In the genomic region with DNA sequence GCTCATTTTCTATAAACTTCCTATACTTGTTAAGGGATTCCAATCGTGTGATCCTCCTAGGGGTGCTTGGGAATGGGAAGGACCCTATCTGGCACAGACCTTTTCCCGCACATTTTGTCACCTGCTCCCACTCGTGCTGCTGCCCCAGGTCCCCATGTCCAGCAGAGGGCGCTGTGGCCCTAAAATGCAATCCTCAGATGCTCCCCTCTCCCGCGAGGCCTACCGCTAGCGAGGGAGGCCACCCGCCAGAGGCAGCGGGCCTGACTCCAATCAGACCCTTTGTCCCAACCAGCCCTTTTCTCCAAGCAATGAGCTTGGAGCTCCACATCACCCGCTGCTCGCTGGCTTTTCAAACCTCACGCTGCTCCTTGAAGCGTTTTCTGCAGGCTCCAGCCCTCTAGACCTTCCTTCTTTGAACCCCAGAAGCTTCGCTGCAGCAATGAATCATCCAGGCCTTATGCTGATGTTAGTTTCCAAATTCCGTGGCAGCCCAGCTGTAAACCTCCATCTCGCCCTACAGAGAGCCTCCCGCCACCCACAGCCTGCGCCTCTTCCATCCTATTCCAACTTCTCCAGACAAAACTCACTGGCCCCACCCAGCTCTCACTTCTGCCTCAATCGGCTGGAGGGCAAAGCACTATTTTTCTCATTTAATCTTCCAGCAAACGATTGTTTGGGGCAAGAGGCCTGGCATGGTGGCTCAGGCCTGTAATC, we compare ENCODE assay signal across 1 cellular context.
TF ChIP-seq lines count a peak whose summit lies in the region.

No MANE protein-coding gene starts in this region.

TF ChIP-seq in K562, 482 proteins besides CTCF, POLR2A, EP300 and RAD21 (continues in another document):
- no peak for TF ChIP-seq GATAD2B (IDR thresholded peaks at IDR 0.05; ENCODE audit: borderline replicate concordance)
- TF ChIP-seq, protein P1, sequence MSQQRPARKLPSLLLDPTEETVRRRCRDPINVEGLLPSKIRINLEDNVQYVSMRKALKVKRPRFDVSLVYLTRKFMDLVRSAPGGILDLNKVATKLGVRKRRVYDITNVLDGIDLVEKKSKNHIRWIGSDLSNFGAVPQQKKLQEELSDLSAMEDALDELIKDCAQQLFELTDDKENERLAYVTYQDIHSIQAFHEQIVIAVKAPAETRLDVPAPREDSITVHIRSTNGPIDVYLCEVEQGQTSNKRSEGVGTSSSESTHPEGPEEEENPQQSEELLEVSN (IDR thresholded peaks at IDR 0.05; ENCODE audit: borderline replicate concordance in 1 of 2, extremely low read depth in 1 of 2, insufficient read depth in 1 of 2, insufficient read length in 1 of 2, low read depth in 1 of 2, low read length in 1 of 2, poor library complexity in 1 of 2, severe bottlenecking in 1 of 2), result peak; percentile 66 to 88
- TF ChIP-seq, protein P2, sequence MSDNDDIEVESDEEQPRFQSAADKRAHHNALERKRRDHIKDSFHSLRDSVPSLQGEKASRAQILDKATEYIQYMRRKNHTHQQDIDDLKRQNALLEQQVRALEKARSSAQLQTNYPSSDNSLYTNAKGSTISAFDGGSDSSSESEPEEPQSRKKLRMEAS (CRISPR knock-in tag; IDR thresholded peaks at IDR 0.05), result peak; percentile 82
- peak; percentile 36 for TF ChIP-seq NEUROD1 (IDR thresholded peaks at IDR 0.05; ENCODE audit: borderline replicate concordance, low read depth, low read length, partially characterized antibody)
- TF ChIP-seq CTBP1 (IDR thresholded peaks at IDR 0.05; ENCODE audit: borderline replicate concordance), result peak; percentile 47; the same call in 1 of the 2 replicates
- no peak for TF ChIP-seq RBM17 (IDR thresholded peaks at IDR 0.05; ENCODE audit: borderline replicate concordance, low read depth, low read length)
- TF ChIP-seq CC2D1A (IDR thresholded peaks at IDR 0.05), result peak; percentile 89
- no peak for TF ChIP-seq ZBTB26 (CRISPR knock-in tag; IDR thresholded peaks at IDR 0.05)
- peak; percentile 37; the same call in 1 of the 2 replicates for TF ChIP-seq ATF7 (IDR thresholded peaks at IDR 0.05)
- TF ChIP-seq CBX1 (IDR thresholded peaks at IDR 0.05; ENCODE audit: low read depth), result no peak
- no peak for TF ChIP-seq NBN (IDR thresholded peaks at IDR 0.05; ENCODE audit: low read depth)
- TF ChIP-seq CXXC5 (CRISPR knock-in tag; IDR thresholded peaks at IDR 0.05), result peak; percentile 42; the same call in 1 of the 2 replicates
- no peak for TF ChIP-seq TCF7 (IDR thresholded peaks at IDR 0.05; ENCODE audit: borderline replicate concordance)
- TF ChIP-seq ILK (tag; IDR thresholded peaks at IDR 0.05; ENCODE audit: borderline replicate concordance, low read depth), result no peak
- peak; percentile 71 for TF ChIP-seq ZFP36 (IDR thresholded peaks at IDR 0.05; ENCODE audit: low read depth, low read length, partially characterized antibody)
- peak; percentile 95; the same call in 1 of the 2 replicates for TF ChIP-seq RB1 (IDR thresholded peaks at IDR 0.05; ENCODE audit: low read depth)
- 0 out of 2 replicates have a peak, but pooled peaks have one; percentile 15 for TF ChIP-seq KLF16 (IDR thresholded peaks at IDR 0.05)
- TF ChIP-seq ZNF668 (CRISPR knock-in tag; IDR thresholded peaks at IDR 0.05), result no peak
- peak; percentile 49 for TF ChIP-seq CHD2 (IDR thresholded peaks at IDR 0.05; ENCODE audit: low read depth, low read length)
- TF ChIP-seq, protein P3, sequence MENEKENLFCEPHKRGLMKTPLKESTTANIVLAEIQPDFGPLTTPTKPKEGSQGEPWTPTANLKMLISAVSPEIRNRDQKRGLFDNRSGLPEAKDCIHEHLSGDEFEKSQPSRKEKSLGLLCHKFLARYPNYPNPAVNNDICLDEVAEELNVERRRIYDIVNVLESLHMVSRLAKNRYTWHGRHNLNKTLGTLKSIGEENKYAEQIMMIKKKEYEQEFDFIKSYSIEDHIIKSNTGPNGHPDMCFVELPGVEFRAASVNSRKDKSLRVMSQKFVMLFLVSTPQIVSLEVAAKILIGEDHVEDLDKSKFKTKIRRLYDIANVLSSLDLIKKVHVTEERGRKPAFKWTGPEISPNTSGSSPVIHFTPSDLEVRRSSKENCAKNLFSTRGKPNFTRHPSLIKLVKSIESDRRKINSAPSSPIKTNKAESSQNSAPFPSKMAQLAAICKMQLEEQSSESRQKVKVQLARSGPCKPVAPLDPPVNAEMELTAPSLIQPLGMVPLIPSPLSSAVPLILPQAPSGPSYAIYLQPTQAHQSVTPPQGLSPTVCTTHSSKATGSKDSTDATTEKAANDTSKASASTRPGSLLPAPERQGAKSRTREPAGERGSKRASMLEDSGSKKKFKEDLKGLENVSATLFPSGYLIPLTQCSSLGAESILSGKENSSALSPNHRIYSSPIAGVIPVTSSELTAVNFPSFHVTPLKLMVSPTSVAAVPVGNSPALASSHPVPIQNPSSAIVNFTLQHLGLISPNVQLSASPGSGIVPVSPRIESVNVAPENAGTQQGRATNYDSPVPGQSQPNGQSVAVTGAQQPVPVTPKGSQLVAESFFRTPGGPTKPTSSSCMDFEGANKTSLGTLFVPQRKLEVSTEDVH (IDR thresholded peaks at IDR 0.05; ENCODE audit: low read depth, partially characterized antibody), result no peak
- TF ChIP-seq, protein P4, sequence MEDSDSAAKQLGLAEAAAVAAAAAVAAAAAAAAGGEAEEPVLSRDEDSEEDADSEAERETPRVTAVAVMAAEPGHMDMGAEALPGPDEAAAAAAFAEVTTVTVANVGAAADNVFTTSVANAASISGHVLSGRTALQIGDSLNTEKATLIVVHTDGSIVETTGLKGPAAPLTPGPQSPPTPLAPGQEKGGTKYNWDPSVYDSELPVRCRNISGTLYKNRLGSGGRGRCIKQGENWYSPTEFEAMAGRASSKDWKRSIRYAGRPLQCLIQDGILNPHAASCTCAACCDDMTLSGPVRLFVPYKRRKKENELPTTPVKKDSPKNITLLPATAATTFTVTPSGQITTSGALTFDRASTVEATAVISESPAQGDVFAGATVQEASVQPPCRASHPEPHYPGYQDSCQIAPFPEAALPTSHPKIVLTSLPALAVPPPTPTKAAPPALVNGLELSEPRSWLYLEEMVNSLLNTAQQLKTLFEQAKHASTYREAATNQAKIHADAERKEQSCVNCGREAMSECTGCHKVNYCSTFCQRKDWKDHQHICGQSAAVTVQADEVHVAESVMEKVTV (CRISPR knock-in tag; IDR thresholded peaks at IDR 0.05), result peak; percentile 93
- no peak for TF ChIP-seq JUND (IDR thresholded peaks at IDR 0.05; ENCODE audit: borderline replicate concordance, low read depth, low read length)
- peak; percentile 41; the same call in 1 of the 3 replicates for TF ChIP-seq JUND (tag; IDR thresholded peaks at IDR 0.05; ENCODE audit: borderline replicate concordance, low read depth, low read length)
- peak; percentile 16 for TF ChIP-seq TBP (optimal IDR thresholded peaks at IDR 0.05; ENCODE audit: low read depth, low read length)
- no peak for TF ChIP-seq KAT8 (IDR thresholded peaks at IDR 0.05; ENCODE audit: low read depth)
- TF ChIP-seq, protein P5, sequence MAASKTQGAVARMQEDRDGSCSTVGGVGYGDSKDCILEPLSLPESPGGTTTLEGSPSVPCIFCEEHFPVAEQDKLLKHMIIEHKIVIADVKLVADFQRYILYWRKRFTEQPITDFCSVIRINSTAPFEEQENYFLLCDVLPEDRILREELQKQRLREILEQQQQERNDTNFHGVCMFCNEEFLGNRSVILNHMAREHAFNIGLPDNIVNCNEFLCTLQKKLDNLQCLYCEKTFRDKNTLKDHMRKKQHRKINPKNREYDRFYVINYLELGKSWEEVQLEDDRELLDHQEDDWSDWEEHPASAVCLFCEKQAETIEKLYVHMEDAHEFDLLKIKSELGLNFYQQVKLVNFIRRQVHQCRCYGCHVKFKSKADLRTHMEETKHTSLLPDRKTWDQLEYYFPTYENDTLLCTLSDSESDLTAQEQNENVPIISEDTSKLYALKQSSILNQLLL (CRISPR knock-in tag; IDR thresholded peaks at IDR 0.05; ENCODE audit: borderline replicate concordance), result no peak
- peak; percentile 68; the same call in 1 of the 2 replicates for TF ChIP-seq MYC (IDR thresholded peaks at IDR 0.05; ENCODE audit: low read depth, low read length)
- no peak for TF ChIP-seq MYC (CRISPR knock-in tag; IDR thresholded peaks at IDR 0.05; ENCODE audit: borderline replicate concordance, low read depth)
- TF ChIP-seq ATF1 (CRISPR knock-in tag; IDR thresholded peaks at IDR 0.05), result no peak
- TF ChIP-seq ATF1 (tag; IDR thresholded peaks at IDR 0.05), result 0 out of 2 replicates have a peak, but pooled peaks have one; percentile 18
- peak; percentile 44; the same call in 1 of the 2 replicates for TF ChIP-seq XRCC5 (IDR thresholded peaks at IDR 0.05; ENCODE audit: low read depth, low read length)
- TF ChIP-seq, protein P6, sequence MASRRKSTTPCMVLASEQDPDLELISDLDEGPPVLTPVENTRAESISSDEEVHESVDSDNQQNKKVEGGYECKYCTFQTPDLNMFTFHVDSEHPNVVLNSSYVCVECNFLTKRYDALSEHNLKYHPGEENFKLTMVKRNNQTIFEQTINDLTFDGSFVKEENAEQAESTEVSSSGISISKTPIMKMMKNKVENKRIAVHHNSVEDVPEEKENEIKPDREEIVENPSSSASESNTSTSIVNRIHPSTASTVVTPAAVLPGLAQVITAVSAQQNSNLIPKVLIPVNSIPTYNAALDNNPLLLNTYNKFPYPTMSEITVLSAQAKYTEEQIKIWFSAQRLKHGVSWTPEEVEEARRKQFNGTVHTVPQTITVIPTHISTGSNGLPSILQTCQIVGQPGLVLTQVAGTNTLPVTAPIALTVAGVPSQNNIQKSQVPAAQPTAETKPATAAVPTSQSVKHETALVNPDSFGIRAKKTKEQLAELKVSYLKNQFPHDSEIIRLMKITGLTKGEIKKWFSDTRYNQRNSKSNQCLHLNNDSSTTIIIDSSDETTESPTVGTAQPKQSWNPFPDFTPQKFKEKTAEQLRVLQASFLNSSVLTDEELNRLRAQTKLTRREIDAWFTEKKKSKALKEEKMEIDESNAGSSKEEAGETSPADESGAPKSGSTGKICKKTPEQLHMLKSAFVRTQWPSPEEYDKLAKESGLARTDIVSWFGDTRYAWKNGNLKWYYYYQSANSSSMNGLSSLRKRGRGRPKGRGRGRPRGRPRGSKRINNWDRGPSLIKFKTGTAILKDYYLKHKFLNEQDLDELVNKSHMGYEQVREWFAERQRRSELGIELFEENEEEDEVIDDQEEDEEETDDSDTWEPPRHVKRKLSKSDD (conservative IDR thresholded peaks at IDR 0.05; ENCODE audit: low read length), result 0 out of 2 replicates have a peak, but pooled peaks have one; percentile 47
- 0 out of 2 replicates have a peak, but pooled peaks have one; percentile 42 for TF ChIP-seq LCOR (CRISPR knock-in tag; IDR thresholded peaks at IDR 0.05)
- TF ChIP-seq POLR2AphosphoS5 (IDR thresholded peaks at IDR 0.05; ENCODE audit: control insufficient read depth, insufficient read depth, low read depth, low read length), result no peak
- no peak for TF ChIP-seq ZNF699 (CRISPR knock-in tag; IDR thresholded peaks at IDR 0.05; ENCODE audit: insufficient replicate concordance)
- peak; percentile 95 for TF ChIP-seq SMC3 (conservative IDR thresholded peaks at IDR 0.05; ENCODE audit: insufficient read depth, low read depth, low read length)
- TF ChIP-seq MAFK (IDR thresholded peaks at IDR 0.05; ENCODE audit: low read length), result no peak
- no peak for TF ChIP-seq CREB3 (tag; conservative IDR thresholded peaks at IDR 0.05; ENCODE audit: low read depth)
- TF ChIP-seq CHAMP1 (IDR thresholded peaks at IDR 0.05), result no peak
- TF ChIP-seq, protein P7, sequence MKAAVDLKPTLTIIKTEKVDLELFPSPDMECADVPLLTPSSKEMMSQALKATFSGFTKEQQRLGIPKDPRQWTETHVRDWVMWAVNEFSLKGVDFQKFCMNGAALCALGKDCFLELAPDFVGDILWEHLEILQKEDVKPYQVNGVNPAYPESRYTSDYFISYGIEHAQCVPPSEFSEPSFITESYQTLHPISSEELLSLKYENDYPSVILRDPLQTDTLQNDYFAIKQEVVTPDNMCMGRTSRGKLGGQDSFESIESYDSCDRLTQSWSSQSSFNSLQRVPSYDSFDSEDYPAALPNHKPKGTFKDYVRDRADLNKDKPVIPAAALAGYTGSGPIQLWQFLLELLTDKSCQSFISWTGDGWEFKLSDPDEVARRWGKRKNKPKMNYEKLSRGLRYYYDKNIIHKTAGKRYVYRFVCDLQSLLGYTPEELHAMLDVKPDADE (conservative IDR thresholded peaks at IDR 0.05; ENCODE audit: control insufficient read depth, low read depth, low read length), result no peak
- no peak for TF ChIP-seq ZBED1 (IDR thresholded peaks at IDR 0.05)
- TF ChIP-seq SPI1 (IDR thresholded peaks at IDR 0.05; ENCODE audit: borderline replicate concordance, low read depth, low read length), result no peak
- peak; percentile 75 for TF ChIP-seq BHLHE40 (IDR thresholded peaks at IDR 0.05; ENCODE audit: low read length)
- peak; percentile 76 for TF ChIP-seq L3MBTL2 (IDR thresholded peaks at IDR 0.05)
- TF ChIP-seq STAG1 (CRISPR knock-in tag; IDR thresholded peaks at IDR 0.05; ENCODE audit: borderline replicate concordance), result peak; percentile 88; the same call in 1 of the 2 replicates
- peak in 1 of 2 experiments; percentile 71; a peak in 1 of 4 replicates for TF ChIP-seq RCOR1 (IDR thresholded peaks at IDR 0.05; ENCODE audit: borderline replicate concordance in 1 of 2, low read depth in 2 of 2, low read length in 2 of 2)
